8 cellular contexts compared by ENCODE assay signal in genomic region chr2:198054299-198054698, GRCh38.
DNase-seq lines count a peak whose midpoint lies in the region; ATAC-seq and TF ChIP-seq lines count a peak whose summit lies in the region.

No MANE protein-coding gene starts in this region.

- no peaks in the 10 kb centered on the region for H3K27me3 ChIP-seq in prostate gland (replicated peaks; ENCODE audit: insufficient read depth)

- no peaks in the 10 kb centered on the region for H3K36me3 ChIP-seq in prostate gland

- peak in 3 of 4 experiments; percentile 12 to 26 (median 21) for TF ChIP-seq CTCF in prostate gland (IDR thresholded peaks at IDR 0.05)

- POLR2A ChIA-PET in activated CD4-positive, alpha-beta T cell treated with anti-CD3 and anti-CD28 coated beads, Interleukin-2, amount 10 ng/mL, durations not matched to agents 7 days and 5 days (lab: Charles Lee) = no interaction called here

- intact Hi-C loops in prostate gland (cut with DNase I) = no loop called here

- H3K9me3 ChIP-seq in prostate gland = no peaks in the 10 kb centered on the region

- no peak overlapping the region for H3K27ac ChIP-seq in prostate gland

- DNase-seq in AG08396 (ENCODE audit: low spot score) (peak; percentile 26), erythroblast (lab: John Stamatoyannopoulos, UW) (peak; percentile 27 to 52), prostate gland (ENCODE audit: low spot score) (no peak), foreskin melanocyte (no peak)
- DNase-seq in activated CD4-positive, alpha-beta T cell treated with anti-CD3 and anti-CD28 coated beads, Interleukin-2, amount 10 ng/mL, durations not matched to agents 7 days and 5 days = peak; percentile 41

- no peak overlapping the region for H3K27ac Mint-ChIP-seq in activated CD4-positive, alpha-beta T cell treated with anti-CD3 and anti-CD28 coated beads, Interleukin-2, amount 10 ng/mL, durations not matched to agents 7 days and 5 days

- no peak overlapping the region for H3K4me3 ChIP-seq in prostate gland

- CTCF ChIA-PET in activated CD4-positive, alpha-beta T cell treated with anti-CD3 and anti-CD28 coated beads, Interleukin-2, amount 10 ng/mL, durations not matched to agents 7 days and 5 days (lab: Charles Lee) = no interaction called here

- no peaks in the 10 kb centered on the region for H3K9me3 Mint-ChIP-seq in activated CD4-positive, alpha-beta T cell treated with anti-CD3 and anti-CD28 coated beads, Interleukin-2, amount 10 ng/mL, durations not matched to agents 7 days and 5 days

- WGBS in prostate gland = 43% methylated on average over 1 of the region's 1 CpG

- H3K27me3 Mint-ChIP-seq in activated CD4-positive, alpha-beta T cell treated with anti-CD3 and anti-CD28 coated beads, Interleukin-2, amount 10 ng/mL, durations not matched to agents 7 days and 5 days = no peaks in the 10 kb centered on the region

- H3K4me1 Mint-ChIP-seq in activated CD4-positive, alpha-beta T cell treated with anti-CD3 and anti-CD28 coated beads, Interleukin-2, amount 10 ng/mL, durations not matched to agents 7 days and 5 days = no peaks in the 10 kb centered on the region

- no peak overlapping the region for H3K4me3 Mint-ChIP-seq in activated CD4-positive, alpha-beta T cell treated with anti-CD3 and anti-CD28 coated beads, Interleukin-2, amount 10 ng/mL, durations not matched to agents 7 days and 5 days

- TF ChIP-seq POLR2A in erythroblast (IDR thresholded peaks at IDR 0.05; ENCODE audit: low read length) (no peak), prostate gland (IDR thresholded peaks at IDR 0.05) (no peak)

- no peaks in the 10 kb centered on the region for H3K4me1 ChIP-seq in prostate gland (replicated peaks)

- ATAC-seq in GM18867 (IDR thresholded peaks at IDR 0.05; ENCODE audit: unreplicated experiment) (peak; percentile 98), HG03354 (IDR thresholded peaks at IDR 0.05; ENCODE audit: poor library complexity, severe bottlenecking, unreplicated experiment) (peak; percentile 64), GM18873 (IDR thresholded peaks at IDR 0.05; ENCODE audit: low FRiP score, unreplicated experiment) (no peak)

- H3K36me3 Mint-ChIP-seq in activated CD4-positive, alpha-beta T cell treated with anti-CD3 and anti-CD28 coated beads, Interleukin-2, amount 10 ng/mL, durations not matched to agents 7 days and 5 days (ENCODE audit: low read depth) = no peaks in the 10 kb centered on the region

Comparison
In these comparisons a context has a peak if more than half of its experiments do, and no peak if none do; other contexts are left out.
1. DNase-seq: peak in AG08396 (single experiment), activated CD4-positive, alpha-beta T cell treated with anti-CD3 and anti-CD28 coated beads, Interleukin-2, amount 10 ng/mL, durations not matched to agents 7 days and 5 days (single experiment) and erythroblast (2 of 2); none in prostate gland (single experiment) and foreskin melanocyte (single experiment).